1 cellular context compared by ENCODE assay signal in the genomic region with DNA sequence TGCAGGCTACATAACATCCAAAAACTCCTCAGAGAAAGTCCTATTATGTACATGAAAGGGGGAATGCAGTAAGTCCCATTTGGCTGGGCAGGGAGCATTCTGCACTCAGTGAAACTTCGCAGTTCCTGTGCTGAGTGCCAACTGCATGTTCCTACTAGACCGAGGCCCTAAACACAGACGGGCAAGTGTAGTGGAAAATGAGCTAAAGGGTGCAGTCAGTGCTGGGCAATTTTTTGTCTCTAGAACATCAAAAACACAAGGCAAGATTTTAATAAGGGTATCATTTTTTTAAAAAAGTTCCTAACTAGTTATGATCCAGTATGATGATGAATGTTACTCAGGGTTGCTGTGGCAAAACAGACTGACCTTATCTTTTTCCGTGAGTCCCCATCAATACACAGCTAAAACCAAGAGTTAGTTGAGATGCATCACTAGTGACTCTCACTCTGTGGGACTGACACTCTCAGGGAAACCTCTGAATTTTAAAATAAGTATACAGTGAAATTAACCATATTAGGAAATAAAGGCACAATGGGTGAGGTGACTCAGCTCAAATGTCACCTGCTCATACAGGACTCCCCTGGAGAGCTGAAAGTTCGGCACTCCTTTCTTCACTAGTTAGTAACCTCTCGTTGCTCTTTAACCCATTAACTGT.
TF ChIP-seq lines count a peak whose summit lies in the region.

No MANE protein-coding gene starts in this region.

TF ChIP-seq in SK-N-SH treated with all-trans-retinoic acid at 6 μM for 48 hours, 23 proteins besides CTCF, POLR2A, EP300 and RAD21 (continued from another document):
- no peak for TF ChIP-seq ZFP30 (CRISPR knock-in tag; IDR thresholded peaks at IDR 0.05)
- TF ChIP-seq TOX (CRISPR knock-in tag; IDR thresholded peaks at IDR 0.05; ENCODE audit: borderline replicate concordance), result no peak
- no peak for TF ChIP-seq GLIS3 (CRISPR knock-in tag; IDR thresholded peaks at IDR 0.05)
- TF ChIP-seq PATZ1 (CRISPR knock-in tag; IDR thresholded peaks at IDR 0.05; ENCODE audit: borderline replicate concordance), result no peak
- TF ChIP-seq ESRRG (CRISPR knock-in tag; IDR thresholded peaks at IDR 0.05), result no peak
- TF ChIP-seq RARB (CRISPR knock-in tag; IDR thresholded peaks at IDR 0.05), result no peak
- TF ChIP-seq BACH2 (CRISPR knock-in tag; IDR thresholded peaks at IDR 0.05; ENCODE audit: borderline replicate concordance), result no peak
- no peak for TF ChIP-seq ZNF565 (CRISPR knock-in tag; conservative IDR thresholded peaks at IDR 0.05; ENCODE audit: low read depth)
- no peak for TF ChIP-seq TCF4 (CRISPR knock-in tag; IDR thresholded peaks at IDR 0.05; ENCODE audit: borderline replicate concordance)
- TF ChIP-seq ZNF70 (CRISPR knock-in tag; IDR thresholded peaks at IDR 0.05), result no peak
